Comparison of ENCODE assay signal across 8 cellular contexts in the genomic region with DNA sequence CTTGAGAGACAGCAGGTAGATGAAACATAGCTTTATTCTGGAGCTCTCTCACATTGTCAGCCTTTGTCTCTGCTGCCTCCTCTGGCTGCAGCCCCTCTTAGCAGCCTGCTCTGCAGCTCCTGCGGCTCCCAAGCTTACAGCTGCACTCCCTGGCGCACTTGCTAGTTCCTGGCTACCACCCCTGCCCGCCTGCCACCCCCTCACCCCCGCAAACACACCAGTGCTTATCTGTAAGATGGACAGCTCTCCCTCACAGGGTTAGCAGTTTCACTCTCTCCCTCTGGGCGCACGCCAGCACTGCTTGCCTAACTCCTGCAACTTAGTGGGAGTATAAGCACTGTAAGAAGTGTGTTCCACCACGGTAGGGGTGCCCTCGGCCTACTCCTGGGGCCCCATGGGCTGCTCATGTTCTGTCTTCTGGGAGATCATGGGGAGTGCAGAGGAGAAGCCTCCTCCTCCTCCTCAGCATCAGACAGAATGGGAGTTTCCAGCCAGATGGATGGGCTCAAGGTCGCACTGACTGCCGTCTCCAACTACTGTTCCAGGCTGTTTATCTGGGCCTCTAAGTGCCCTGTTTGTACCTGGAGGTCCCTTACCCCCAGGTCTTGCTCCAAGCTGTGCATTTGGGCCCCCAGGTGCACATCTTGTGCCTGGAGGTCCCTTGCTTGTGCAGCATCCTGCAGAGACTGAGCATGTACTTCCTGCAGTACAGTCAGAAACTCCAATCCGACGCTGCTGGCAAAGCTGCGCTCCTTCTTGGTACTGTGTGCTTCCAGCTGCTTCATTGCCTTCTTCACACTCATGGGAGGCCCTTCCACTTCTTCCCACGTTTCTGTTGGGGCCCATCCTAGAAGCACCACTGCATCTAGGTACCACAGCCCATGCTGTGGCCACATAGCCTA.
A peak's percentile ranks its signal among the peaks of the same experiment; 100 is the strongest.
DNase-seq lines count a peak whose midpoint lies in the region; ATAC-seq lines count a peak whose summit lies in the region.

No MANE protein-coding gene starts in this region.

- H3K27ac Mint-ChIP-seq in CD4-positive, alpha-beta memory T cell: no peak overlapping the region

- H3K27ac ChIP-seq in CD4-positive, alpha-beta memory T cell (ENCODE audit: low read depth, low read length): no peak overlapping the region

- peaks cover 0 to 30% (median 19%) of the 10 kb centered on the region in 8 donors for H3K9me3 Mint-ChIP-seq in CD4-positive, alpha-beta memory T cell

- DNase-seq in COLO829 (ENCODE audit: low spot score) (peak; percentile 14), H4 (ENCODE audit: low spot score) (peak; percentile 27), NCI-H510A (lab: John Stamatoyannopoulos, UW) (peak; percentile 64), glomerular visceral epithelial cell (ENCODE audit: extremely low spot score) (peak; percentile 11), medulla oblongata (ENCODE audit: extremely low spot score) (no peak), cerebellar nuclear complex (lab: John Stamatoyannopoulos, UW) (no peak)
- no peak for DNase-seq in CD4-positive, alpha-beta memory T cell

- no peaks in the 10 kb centered on the region for H3K4me1 Mint-ChIP-seq in CD4-positive, alpha-beta memory T cell

- H3K27me3 Mint-ChIP-seq in CD4-positive, alpha-beta memory T cell: no peaks in the 10 kb centered on the region

- no peaks in the 10 kb centered on the region for H3K4me1 ChIP-seq in CD4-positive, alpha-beta memory T cell (ENCODE audit: insufficient read depth, low read length)

- H3K4me3 Mint-ChIP-seq in CD4-positive, alpha-beta memory T cell: no peak overlapping the region

- no peaks in the 10 kb centered on the region for H3K27me3 ChIP-seq in CD4-positive, alpha-beta memory T cell (ENCODE audit: insufficient read depth, low read length)

- H3K4me3 ChIP-seq in CD4-positive, alpha-beta memory T cell (ENCODE audit: low read length in 2 of 2): no peak overlapping the region

- intact Hi-C loops in CD4-positive, alpha-beta memory T cell (cut with micrococcal nuclease): no loop called here

- no peak for ATAC-seq in activated CD4-positive, CD25-positive, alpha-beta regulatory T cell treated with anti-CD3 and anti-CD28 coated beads, Interleukin-2, amount 50 U/mL, for 24 hours

- POLR2A ChIA-PET in CD4-positive, alpha-beta memory T cell (lab: Charles Lee; ENCODE audit: partially characterized antibody): no interaction called here

- no peaks in the 10 kb centered on the region for H3K36me3 ChIP-seq in CD4-positive, alpha-beta memory T cell (ENCODE audit: insufficient read depth, low read length)

- H3K9me3 ChIP-seq in CD4-positive, alpha-beta memory T cell (ENCODE audit: control insufficient read depth in 1 of 2, low read length in 2 of 2): no peaks in the 10 kb centered on the region

- no peaks in the 10 kb centered on the region for H3K36me3 Mint-ChIP-seq in CD4-positive, alpha-beta memory T cell

- CTCF ChIA-PET in CD4-positive, alpha-beta memory T cell (lab: Charles Lee; ENCODE audit: partially characterized antibody): no interaction called here

Comparison
In these comparisons a context has a peak if more than half of its experiments do, and no peak if none do; other contexts are left out.
1. DNase-seq: peak in COLO829 (single experiment), H4 (single experiment), NCI-H510A (single experiment) and glomerular visceral epithelial cell (single experiment); none in CD4-positive, alpha-beta memory T cell (0 of 5), medulla oblongata (single experiment) and cerebellar nuclear complex (0 of 2).